ENCODE assay signal across 14 cellular contexts in the genomic region with DNA sequence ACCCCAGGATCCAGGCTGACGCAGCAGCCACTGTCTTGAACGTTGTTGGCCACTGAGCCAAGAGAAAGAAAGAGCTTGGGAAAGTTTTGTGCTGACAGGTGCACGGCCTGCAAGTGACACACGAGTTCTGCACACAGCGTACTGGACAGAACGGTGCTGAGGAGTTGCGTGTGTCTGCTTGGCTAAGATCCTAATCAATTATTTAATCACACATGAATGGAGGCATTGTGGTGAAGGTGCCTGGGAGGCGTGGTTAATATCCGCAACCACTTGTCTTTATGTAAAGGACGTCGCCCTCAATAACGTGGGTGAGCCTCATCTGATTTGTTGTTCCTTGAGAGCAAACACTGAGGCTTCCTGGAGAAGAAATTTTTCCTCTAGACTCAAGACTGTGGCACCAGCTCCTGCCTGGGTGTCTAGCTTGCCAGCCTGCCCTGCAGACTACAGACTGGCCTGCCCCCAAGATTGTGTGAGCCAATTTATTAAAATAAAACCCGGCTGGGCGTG. TPM values are rescaled to one million over a fixed set of nuclear protein-coding genes. Genes with fewer than 3 reads are reported as not detected.
DNase-seq lines count a peak whose midpoint lies in the region; TF ChIP-seq lines count a peak whose summit lies in the region.
"Had no signal": no experiment of that assay in that cellular context is flagged by ENCODE, and none has a peak within 500 bp of the region (broad histone marks: within the 10 kb centered on the region; RNA-seq: fewer than 3 reads in every experiment).

No MANE protein-coding gene starts in this region.

- H3K9me3 Mint-ChIP-seq in glutamatergic neuron (ENCODE audit: unreplicated experiment) (peaks cover 2% of the 10 kb centered on the region), HFFc6 (no peaks in the 10 kb centered on the region)
- H3K9me3 Mint-ChIP-seq: activated CD4-positive, alpha-beta memory T cell treated with anti-CD3 and anti-CD28 coated beads, Interleukin-2, amount 10 ng/mL, durations not matched to agents 7 days and 5 days; nephron had no signal

- no peaks in the 10 kb centered on the region for H3K36me3 Mint-ChIP-seq in glutamatergic neuron (ENCODE audit: unreplicated experiment)
- no peaks in the 10 kb centered on the region for H3K36me3 Mint-ChIP-seq in HFFc6 (ENCODE audit: low read depth)

- no peaks in the 10 kb centered on the region for H3K27me3 Mint-ChIP-seq in glutamatergic neuron (ENCODE audit: unreplicated experiment)
- H3K27me3 Mint-ChIP-seq in HFFc6 (ENCODE audit: insufficient read depth) = peaks cover 2% of the 10 kb centered on the region; the same call in 1 of the 2 replicates

- TF ChIP-seq CTCF in glutamatergic neuron (IDR thresholded peaks at IDR 0.05; ENCODE audit: partially characterized antibody, unreplicated experiment) = no peak
- TF ChIP-seq CTCF in HFFc6 (IDR thresholded peaks at IDR 0.05) = no peak

- no peak overlapping the region for H3K4me3 Mint-ChIP-seq in glutamatergic neuron (ENCODE audit: unreplicated experiment)
- H3K4me3 Mint-ChIP-seq in HFFc6 = no peak overlapping the region
- H3K4me3 Mint-ChIP-seq: activated CD4-positive, alpha-beta memory T cell treated with anti-CD3 and anti-CD28 coated beads, Interleukin-2, amount 10 ng/mL, durations not matched to agents 7 days and 5 days; nephron had no signal

- H3K27ac Mint-ChIP-seq in glutamatergic neuron (ENCODE audit: unreplicated experiment) (peak overlapping the region; percentile 9), HFFc6 (no peak overlapping the region)
- H3K27ac Mint-ChIP-seq: activated CD4-positive, alpha-beta memory T cell treated with anti-CD3 and anti-CD28 coated beads, Interleukin-2, amount 10 ng/mL, durations not matched to agents 7 days and 5 days; nephron had no signal

- peaks cover 6% of the 10 kb centered on the region for H3K4me1 Mint-ChIP-seq in glutamatergic neuron (ENCODE audit: low read depth, unreplicated experiment)
- peaks cover 23% of the 10 kb centered on the region for H3K4me1 Mint-ChIP-seq in HFFc6 (ENCODE audit: low read depth)

- DNase-seq in NCI-H1048 (lab: John Stamatoyannopoulos, UW) (peak; percentile 15), NCI-H774 (lab: John Stamatoyannopoulos, UW) (peak; percentile 59), glutamatergic neuron (no peak), retina (peak; percentile 62), HFFc6 (no peak), NOMO-1 treated with dmso at 0.1 percent for 144 hours (lab: John Stamatoyannopoulos, UW; ENCODE audit: unreplicated experiment) (no peak), DMS 273 treated with DMSO at 0.1 percent for 48 hours (lab: John Stamatoyannopoulos, UW) (no peak), AG20443 (ENCODE audit: low spot score) (no peak)
- DNase-seq: activated CD4-positive, alpha-beta memory T cell treated with anti-CD3 and anti-CD28 coated beads, Interleukin-2, amount 10 ng/mL, durations not matched to agents 7 days and 5 days; C1 segment of cervical spinal cord; heart left ventricle; NCI-H524 treated with DMSO at 0.1 percent for 48 hours; SHP77 treated with DMSO at 0.1 percent for 48 hours had no signal

RNA-seq across cellular contexts. Expression of gene GNA12, which starts 16.6 kb away (rescaled TPM):
- total RNA-seq in glutamatergic neuron (ENCODE audit: unreplicated experiment) = 66.2 TPM
- 10 to 100 TPM; 52.9 to 61.9 (median 57.6) TPM for total RNA-seq in HFFc6 (2021; fragmentation: NEBNext Ultra II Directional; extraction: Animal tissue kit (Norgen Biotek cat#: 25700))

Comparison
In these comparisons a context has a peak if more than half of its experiments do, and no peak if none do; other contexts are left out.
1. DNase-seq: peak in NCI-H1048 (single experiment), NCI-H774 (single experiment) and retina (single experiment); none in glutamatergic neuron (single experiment), HFFc6 (single experiment), NOMO-1 treated with dmso at 0.1 percent for 144 hours (single experiment), DMS 273 treated with DMSO at 0.1 percent for 48 hours (single experiment) and AG20443 (single experiment).